13 cellular contexts compared by ENCODE assay signal in the genomic region with DNA sequence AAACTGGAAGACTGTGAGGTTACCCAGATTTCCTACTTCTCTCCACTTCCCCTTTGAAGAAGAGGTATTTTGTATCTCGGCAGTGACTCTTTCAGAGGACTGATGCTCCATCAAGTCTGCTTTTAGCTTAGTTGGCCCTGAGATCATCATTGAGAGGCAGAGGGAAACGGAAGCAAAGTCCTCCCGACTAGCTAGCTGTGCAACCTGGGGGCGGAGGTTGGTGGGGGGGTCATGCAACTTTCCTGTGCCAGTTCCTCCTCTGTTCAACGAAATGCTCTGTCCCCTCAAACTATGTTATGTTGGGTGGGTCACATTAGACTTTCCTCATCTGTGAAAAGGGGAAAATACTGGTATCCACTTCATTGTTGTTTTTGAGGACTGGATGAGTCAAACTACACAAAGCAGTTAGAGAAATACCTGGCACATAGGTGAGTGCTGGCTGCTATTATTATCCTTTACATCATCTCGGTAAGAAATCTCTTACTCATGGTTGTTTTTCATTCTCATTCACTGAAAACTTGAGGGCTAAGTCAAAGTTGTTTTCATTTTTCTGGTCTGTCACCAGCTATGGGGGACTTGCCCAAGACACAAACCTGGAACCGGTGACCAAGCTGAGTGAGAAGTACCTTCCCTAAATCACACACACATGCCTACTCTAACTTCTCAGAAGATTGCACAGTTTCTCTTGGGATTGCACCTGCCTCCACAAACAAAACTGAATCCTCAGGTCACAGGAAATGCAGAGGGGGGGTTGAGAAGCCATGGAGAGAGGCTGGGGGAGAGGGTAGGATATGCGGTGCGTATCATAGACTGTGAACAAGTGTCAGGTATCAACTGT.
DNase-seq lines count a peak whose midpoint lies in the region; ATAC-seq and TF ChIP-seq lines count a peak whose summit lies in the region.
"Had no signal": no experiment of that assay in that cellular context is flagged by ENCODE, and none has a peak within 500 bp of the region (broad histone marks: within the 10 kb centered on the region; RNA-seq: fewer than 3 reads in every experiment).

No MANE protein-coding gene starts in this region.

- in situ Hi-C loops in Panc1 (cut with HindIII; ENCODE audit: low pct_unique_long_range_greater_than_20kb, low sequenced_read_pairs) (no loop called here), HAP-1 (cut with MboI; ENCODE audit: low sequenced_read_pairs) (no loop called here)

- no peaks in the 10 kb centered on the region for H3K27me3 Mint-ChIP-seq in osteocyte (ENCODE audit: unreplicated experiment)

- no peaks in the 10 kb centered on the region for H3K9me3 ChIP-seq in Panc1 (ENCODE audit: control insufficient read depth, insufficient read depth, low read depth, low read length)
- no peaks in the 10 kb centered on the region for H3K9me3 ChIP-seq in HAP-1

- TF ChIP-seq CTCF in Panc1 (IDR thresholded peaks at IDR 0.05) (no peak), osteocyte (IDR thresholded peaks at IDR 0.05) (no peak)

- no peaks in the 10 kb centered on the region for H3K9me3 Mint-ChIP-seq in osteocyte (ENCODE audit: unreplicated experiment)
- H3K9me3 Mint-ChIP-seq: effector memory CD8-positive, alpha-beta T cell; H9 had no signal

- peak overlapping the region; percentile 66; the same call in 1 of the 2 replicates for H3K27ac ChIP-seq in Panc1 (ENCODE audit: low read length)

- DNase-seq in NOMO-1 treated with DMSO at 0.1 percent for 48 hours (lab: John Stamatoyannopoulos, UW; ENCODE audit: unreplicated experiment) (peak; percentile 29), NOMO-1 treated with dmso at 0.1 percent for 144 hours (lab: John Stamatoyannopoulos, UW; ENCODE audit: unreplicated experiment) (no peak), Panc1 (ENCODE audit: low read depth, low spot score) (no peak), osteocyte (ENCODE audit: extremely low spot score, unreplicated experiment) (no peak), NCI-H1694 treated with DMSO at 0.1 percent for 48 hours (lab: John Stamatoyannopoulos, UW) (no peak), HAP-1 (ENCODE audit: low spot score in 2 of 2) (no peak)
- DNase-seq: 8988T; effector memory CD8-positive, alpha-beta T cell; H9; MV-4-11; NCI-H526 had no signal

- no peak overlapping the region for H3K4me3 ChIP-seq in Panc1 (ENCODE audit: low read depth in 2 of 2, low read length in 2 of 2)
- no peak overlapping the region for H3K4me3 ChIP-seq in HAP-1

- POLR2A ChIA-PET in Panc1 (lab: Charles Lee): no interaction called here

- ATAC-seq in GM21529 (IDR thresholded peaks at IDR 0.05; ENCODE audit: unreplicated experiment) (peak; percentile 67), Panc1 (no peak), GM19452 (IDR thresholded peaks at IDR 0.05; ENCODE audit: unreplicated experiment) (no peak)
- ATAC-seq: effector memory CD8-positive, alpha-beta T cell had no signal

- H3K4me3 Mint-ChIP-seq in osteocyte (ENCODE audit: unreplicated experiment): no peak overlapping the region
- H3K4me3 Mint-ChIP-seq: effector memory CD8-positive, alpha-beta T cell; H9 had no signal

- peaks cover 72% of the 10 kb centered on the region for H3K4me1 Mint-ChIP-seq in osteocyte (ENCODE audit: unreplicated experiment)

- H3K4me1 ChIP-seq in Panc1 (ENCODE audit: control insufficient read depth, insufficient read depth, low read length) (peaks cover 6% of the 10 kb centered on the region), HAP-1 (no peaks in the 10 kb centered on the region)

- H3K27me3 ChIP-seq in Panc1 (ENCODE audit: control insufficient read depth, insufficient read depth, low read length) (no peaks in the 10 kb centered on the region), HAP-1 (ENCODE audit: low read depth) (peaks cover 27% of the 10 kb centered on the region)

- no TSS peak for BruUV-seq in Panc1 (replicated peaks; lab: Mats Ljungman, UMichigan)

- H3K36me3 ChIP-seq in Panc1 (ENCODE audit: control insufficient read depth, insufficient read depth, low read length) (no peaks in the 10 kb centered on the region), HAP-1 (replicated peaks) (no peaks in the 10 kb centered on the region)

- H3K36me3 Mint-ChIP-seq in osteocyte (ENCODE audit: unreplicated experiment): no peaks in the 10 kb centered on the region

- intact Hi-C loops in Panc1 (cut with micrococcal nuclease; ENCODE audit: unreplicated experiment): no loop called here

- peak overlapping the region; percentile 96 for H3K27ac Mint-ChIP-seq in osteocyte (ENCODE audit: unreplicated experiment)
- H3K27ac Mint-ChIP-seq: effector memory CD8-positive, alpha-beta T cell; H9 had no signal

- CTCF ChIA-PET in Panc1 (lab: Charles Lee): interaction anchor here (0.7 to 2.5 kb wide), 2 partner anchors 12 to 288 kb away, joined by 3 to 13 read pairs; no protein-coding TSS in a partner anchor
